Comparison of ENCODE assay signal across 29 cellular contexts in the genomic region with DNA sequence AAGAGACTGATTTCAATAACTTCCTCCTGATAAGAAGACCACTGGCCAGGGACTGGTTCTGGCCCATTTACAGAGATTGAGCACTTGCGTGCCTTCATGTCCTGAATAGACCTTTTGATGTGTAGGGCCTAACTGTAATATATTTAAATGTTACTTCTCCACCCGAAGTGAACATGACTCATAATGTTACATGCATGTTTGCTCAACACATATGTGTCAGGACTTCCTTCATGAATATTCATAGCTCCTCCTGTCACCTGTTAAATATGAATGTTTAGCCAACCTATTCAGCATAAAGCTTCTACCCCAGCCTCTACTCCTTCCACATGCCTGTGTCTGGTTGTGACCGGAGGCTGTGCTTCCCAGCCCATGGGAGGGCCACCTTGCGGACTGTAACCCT.
"Had no signal": no experiment of that assay in that cellular context is flagged by ENCODE, and none has a peak within 500 bp of the region (broad histone marks: within the 10 kb centered on the region; RNA-seq: fewer than 3 reads in every experiment).

No MANE protein-coding gene starts in this region.

- H3K27ac Mint-ChIP-seq: nephron progenitor cell; progenitor cell of endocrine pancreas; stimulated activated effector memory CD8-positive, alpha-beta T cell treated with anti-CD3 and anti-CD28 coated beads, Interleukin-12 subunit alpha, Interleukin-12 subunit beta, amount 100 ng/mL, for 72 hours; stimulated activated naive B cell treated with anti-CD40 and anti-IgM and Interleukin-4, amounts not matched to agents 10 μg/mL and 1 μg/mL and 100 μg/mL, for 72 hours; stimulated activated naive CD8-positive, alpha-beta T cell treated with anti-CD3 and anti-CD28 coated beads, Interleukin-15, Interleukin-2, amounts not matched to agents 100 ng/mL and 50 ng/mL, for 24 hours had no signal

- FAIRE-seq: small intestine, urothelium cell line had no signal

- H3K27me3 Mint-ChIP-seq: stimulated activated naive B cell treated with anti-CD40 and anti-IgM and Interleukin-4, amounts not matched to agents 10 μg/mL and 1 μg/mL and 100 μg/mL, for 72 hours; stimulated activated naive CD8-positive, alpha-beta T cell treated with anti-CD3 and anti-CD28 coated beads, Interleukin-15, Interleukin-2, amounts not matched to agents 100 ng/mL and 50 ng/mL, for 24 hours had no signal

- H3K27ac ChIP-seq: ovary, parathyroid adenoma, psoas muscle, right lobe of liver, sigmoid colon, stomach, thoracic aorta, thyroid gland, tibial nerve, upper lobe of left lung, vagina had no signal

- H3K4me3 Mint-ChIP-seq: natural killer cell treated with Interleukin-12 subunit alpha and Interleukin-12 subunit beta and Interleukin-15 and Interleukin-18, amount 100 ng/mL, for 72 hours; nephron progenitor cell; neural crest cell; stimulated activated effector memory CD8-positive, alpha-beta T cell treated with anti-CD3 and anti-CD28 coated beads, Interleukin-12 subunit alpha, Interleukin-12 subunit beta, amount 100 ng/mL, for 72 hours; stimulated activated naive B cell treated with anti-CD40 and anti-IgM and Interleukin-4, amounts not matched to agents 10 μg/mL and 1 μg/mL and 100 μg/mL, for 72 hours; stimulated activated naive CD8-positive, alpha-beta T cell treated with anti-CD3 and anti-CD28 coated beads, Interleukin-15, Interleukin-2, amounts not matched to agents 100 ng/mL and 50 ng/mL, for 24 hours had no signal

- H3K36me3 Mint-ChIP-seq: stimulated activated effector memory CD8-positive, alpha-beta T cell treated with anti-CD3 and anti-CD28 coated beads, Interleukin-12 subunit alpha, Interleukin-12 subunit beta, amount 100 ng/mL, for 72 hours; stimulated activated naive B cell treated with anti-CD40 and anti-IgM and Interleukin-4, amounts not matched to agents 10 μg/mL and 1 μg/mL and 100 μg/mL, for 72 hours had no signal

- H3K79me2 ChIP-seq: parathyroid adenoma had no signal

- DNase-seq: nephron progenitor cell; occipital lobe; ovary; posterior cingulate gyrus; psoas muscle; right cardiac atrium; right lobe of liver; sigmoid colon; small intestine; stimulated activated CD4-positive, alpha-beta T cell treated with anti-CD3 and anti-CD28 coated beads, Interleukin-15, amount 100 ng/mL, for 24 hours; stimulated activated CD4-positive, alpha-beta T cell treated with anti-CD3 and anti-CD28 coated beads, Interleukin-2, amount 100 ng/mL, for 24 hours; stimulated activated CD4-positive, alpha-beta T cell treated with anti-CD3 and anti-CD28 coated beads, Interleukin-2, amount 100 ng/mL, for 48 hours; stimulated activated CD4-positive, alpha-beta T cell treated with anti-CD3 and anti-CD28 coated beads, Interleukin-4, amount 100 ng/mL, for 24 hours; stimulated activated naive B cell treated with anti-CD40 and anti-IgM and Interleukin-4, amounts not matched to agents 10 μg/mL and 1 μg/mL and 100 μg/mL, for 72 hours; stimulated activated naive CD4-positive, alpha-beta T cell treated with Interleukin-2 at 50 U/mL for 16 hours; stomach; thyroid gland; trophoblast cell; upper lobe of left lung had no signal

- H3K9me3 Mint-ChIP-seq: stimulated activated naive CD8-positive, alpha-beta T cell treated with anti-CD3 and anti-CD28 coated beads, Interleukin-15, Interleukin-2, amounts not matched to agents 100 ng/mL and 50 ng/mL, for 24 hours had no signal

- H3K36me3 ChIP-seq: ovary, right lobe of liver, sigmoid colon, stomach, thoracic aorta, thyroid gland, tibial nerve, upper lobe of left lung, vagina had no signal

- H3K9me3 ChIP-seq: ovary, psoas muscle, right lobe of liver, sigmoid colon, stomach, thoracic aorta, thyroid gland, upper lobe of left lung, vagina had no signal

- H3K4me1 ChIP-seq: parathyroid adenoma, psoas muscle, right lobe of liver, sigmoid colon, stomach, thyroid gland, tibial nerve, upper lobe of left lung, vagina had no signal

- H3K4me1 Mint-ChIP-seq: stimulated activated effector memory CD8-positive, alpha-beta T cell treated with anti-CD3 and anti-CD28 coated beads, Interleukin-12 subunit alpha, Interleukin-12 subunit beta, amount 100 ng/mL, for 72 hours; stimulated activated naive B cell treated with anti-CD40 and anti-IgM and Interleukin-4, amounts not matched to agents 10 μg/mL and 1 μg/mL and 100 μg/mL, for 72 hours had no signal

- H3K27me3 ChIP-seq: ovary, right lobe of liver, sigmoid colon, stomach, thyroid gland, tibial nerve, upper lobe of left lung, vagina had no signal

- H3K9ac ChIP-seq: parathyroid adenoma had no signal

- H2AFZ ChIP-seq: parathyroid adenoma had no signal

- H3K4me3 ChIP-seq: ovary, psoas muscle, right lobe of liver, sigmoid colon, stomach, thoracic aorta, thyroid gland, tibial nerve, upper lobe of left lung, vagina had no signal
